ENCODE assay signal across 24 cellular contexts in the genomic region with DNA sequence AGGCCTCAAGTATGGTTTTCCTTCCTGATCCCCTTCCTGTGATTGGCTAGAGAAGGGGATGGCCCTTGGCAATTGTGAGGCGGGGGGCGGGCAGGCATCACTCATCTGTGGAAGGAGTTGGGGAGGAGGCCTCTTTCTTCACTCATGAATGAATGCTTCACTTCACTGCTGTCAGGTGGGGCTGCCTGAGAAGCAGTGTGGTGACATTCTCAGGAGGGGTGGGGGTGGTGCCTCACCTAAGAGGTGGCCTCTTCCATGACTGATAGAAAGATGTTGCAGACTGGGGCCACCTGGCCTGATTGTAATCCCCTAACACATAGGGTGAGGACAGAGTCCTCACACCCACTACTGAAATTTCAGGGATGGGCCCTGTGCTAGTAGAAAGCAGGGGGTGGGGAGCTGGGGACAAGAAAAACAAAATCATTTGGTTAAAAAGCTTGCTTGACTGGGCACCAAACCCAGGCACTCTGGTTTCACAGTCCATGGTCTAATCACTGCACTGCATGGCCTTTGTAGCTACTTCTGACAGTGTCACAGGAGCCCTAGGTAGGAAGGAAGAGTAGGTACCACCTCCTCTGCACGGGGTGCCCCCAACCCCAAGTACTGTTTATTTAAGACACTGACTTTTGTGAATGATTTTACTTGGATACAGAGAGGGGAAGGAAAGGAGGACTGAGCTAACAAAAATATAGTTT. TPM values are rescaled to one million over a fixed set of nuclear protein-coding genes. Genes with fewer than 3 reads are reported as not detected.
"Had no signal": no experiment of that assay in that cellular context is flagged by ENCODE, and none has a peak within 500 bp of the region (broad histone marks: within the 10 kb centered on the region; RNA-seq: fewer than 3 reads in every experiment).

No MANE protein-coding gene starts in this region.

- H3K27me3 ChIP-seq: SJCRH30, thyroid gland had no signal

- ATAC-seq: activated CD8-positive, alpha-beta memory T cell treated with anti-CD3 and anti-CD28 coated beads, Interleukin-2, amount 10 ng/mL, durations not matched to agents 7 days and 5 days; left ventricle myocardium superior had no signal

- H3K36me3 Mint-ChIP-seq: activated CD4-positive, alpha-beta memory T cell treated with anti-CD3 and anti-CD28 coated beads for 36 hours; activated CD8-positive, alpha-beta memory T cell treated with anti-CD3 and anti-CD28 coated beads, Interleukin-2, amount 10 ng/mL, durations not matched to agents 7 days and 5 days; activated naive CD8-positive, alpha-beta T cell had no signal

- H3K27ac ChIP-seq: coronary artery, SJCRH30, thyroid gland had no signal

- H3K9me3 Mint-ChIP-seq: activated CD4-positive, alpha-beta memory T cell treated with anti-CD3 and anti-CD28 coated beads for 36 hours; endodermal cell had no signal

- H3K36me3 ChIP-seq: SJCRH30, thyroid gland had no signal

- H3K4me3 Mint-ChIP-seq: activated CD4-positive, alpha-beta memory T cell treated with anti-CD3 and anti-CD28 coated beads for 36 hours; activated CD8-positive, alpha-beta memory T cell treated with anti-CD3 and anti-CD28 coated beads, Interleukin-2, amount 10 ng/mL, durations not matched to agents 7 days and 5 days; activated naive CD8-positive, alpha-beta T cell; endodermal cell had no signal

- H3K4me3 ChIP-seq: coronary artery, SJCRH30, thyroid gland had no signal

- H3K9me3 ChIP-seq: thyroid gland had no signal

- H3K27ac Mint-ChIP-seq: activated CD4-positive, alpha-beta memory T cell treated with anti-CD3 and anti-CD28 coated beads for 36 hours; activated CD8-positive, alpha-beta memory T cell treated with anti-CD3 and anti-CD28 coated beads, Interleukin-2, amount 10 ng/mL, durations not matched to agents 7 days and 5 days; activated naive CD8-positive, alpha-beta T cell; endodermal cell; progenitor cell of endocrine pancreas had no signal

- DNase-seq: activated CD4-positive, alpha-beta memory T cell treated with anti-CD3 and anti-CD28 coated beads for 36 hours; activated CD4-positive, alpha-beta T cell treated with anti-CD3 and anti-CD28 coated beads for 4 hours; activated CD8-positive, alpha-beta memory T cell treated with anti-CD3 and anti-CD28 coated beads, Interleukin-2, amount 10 ng/mL, durations not matched to agents 7 days and 5 days; activated effector memory CD4-positive, alpha-beta T cell treated with anti-CD3 and anti-CD28 coated beads, Interleukin-2, amount 50 U/mL, for 16 hours; activated T-cell treated with anti-CD3 and anti-CD28 coated beads for 4 hours; amniotic stem cell; cerebellar nuclear complex; endodermal cell; foreskin melanocyte; glutamatergic neuron; hippocampal formation; left ventricle myocardium superior; retina; SJCRH30; stimulated activated CD4-positive, alpha-beta T cell treated with anti-CD3 and anti-CD28 coated beads, Interleukin-2, amount 100 ng/mL, for 48 hours; stimulated activated CD8-positive, alpha-beta memory T cell treated with anti-CD3 and anti-CD28 coated beads, Interleukin-4, amount 100 ng/mL, for 48 hours; stimulated activated naive CD4-positive, alpha-beta T cell treated with Interleukin-2 at 50 U/mL for 16 hours; substantia nigra; T-helper 9 cell; thyroid gland had no signal

RNA-seq across cellular contexts. Expression of a gene that starts 5.6 kb away (rescaled TPM):
- total RNA-seq: endodermal cell, epithelial cell of proximal tubule, SJCRH30 had no signal
